Comparison of ENCODE assay signal across 1 cellular context in the genomic region with DNA sequence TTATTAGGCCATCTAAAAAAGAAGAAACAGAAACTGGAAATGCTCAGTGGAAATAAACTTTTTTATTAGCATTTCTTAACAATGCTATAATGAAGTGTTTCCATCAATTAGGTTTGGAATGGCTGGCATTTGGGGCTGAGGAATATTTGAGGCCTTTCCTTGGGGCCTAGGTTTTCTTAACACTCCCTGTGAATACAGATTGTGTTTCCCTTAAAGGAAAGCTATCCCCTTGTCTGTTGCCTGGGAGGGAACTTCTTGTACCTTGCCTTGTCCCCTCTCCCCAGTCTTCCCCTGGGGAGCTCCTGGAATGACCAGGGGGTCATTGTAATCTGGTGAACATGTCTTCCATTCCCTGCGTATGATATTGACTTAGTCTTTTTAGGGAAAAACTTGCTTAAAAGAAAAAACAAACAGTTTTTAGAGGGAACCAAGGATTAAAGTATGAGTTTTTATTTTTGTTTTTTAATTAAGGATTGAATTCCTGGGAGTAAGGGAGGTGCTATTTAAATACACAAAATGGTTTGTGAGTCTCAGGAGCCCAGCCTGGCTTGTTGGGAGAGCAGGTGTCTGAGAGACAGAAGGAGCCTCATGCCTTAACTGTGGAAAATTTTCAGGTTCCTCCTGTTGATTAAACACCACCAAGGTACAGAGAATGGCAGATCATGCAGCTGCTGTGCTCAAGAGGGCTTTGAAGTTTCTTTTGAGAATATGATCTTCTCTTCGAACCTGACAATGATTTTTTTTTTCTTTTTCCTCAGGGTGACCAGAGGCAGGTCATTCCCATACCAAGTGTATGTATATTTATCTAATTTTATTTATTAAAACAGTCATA.
TF ChIP-seq lines count a peak whose summit lies in the region.

No MANE protein-coding gene starts in this region.

TF ChIP-seq in IMR-90, 13 proteins besides CTCF, POLR2A, EP300 and RAD21:
- TF ChIP-seq CEBPB (IDR thresholded peaks at IDR 0.05; ENCODE audit: low read depth, low read length) = no peak
- no peak for TF ChIP-seq ELK1 (IDR thresholded peaks at IDR 0.05; ENCODE audit: borderline replicate concordance, low read depth, low read length)
- TF ChIP-seq RFX5 (IDR thresholded peaks at IDR 0.05; ENCODE audit: low read depth, low read length) = no peak
- no peak for TF ChIP-seq NFE2L2 (IDR thresholded peaks at IDR 0.05; ENCODE audit: low read depth, low read length)
- TF ChIP-seq RCOR1 (IDR thresholded peaks at IDR 0.05; ENCODE audit: insufficient replicate concordance, low read length) = no peak
- TF ChIP-seq MXI1 (IDR thresholded peaks at IDR 0.05; ENCODE audit: borderline replicate concordance, low read depth, low read length) = no peak
